ENCODE assay signal across 16 cellular contexts in the genomic region with DNA sequence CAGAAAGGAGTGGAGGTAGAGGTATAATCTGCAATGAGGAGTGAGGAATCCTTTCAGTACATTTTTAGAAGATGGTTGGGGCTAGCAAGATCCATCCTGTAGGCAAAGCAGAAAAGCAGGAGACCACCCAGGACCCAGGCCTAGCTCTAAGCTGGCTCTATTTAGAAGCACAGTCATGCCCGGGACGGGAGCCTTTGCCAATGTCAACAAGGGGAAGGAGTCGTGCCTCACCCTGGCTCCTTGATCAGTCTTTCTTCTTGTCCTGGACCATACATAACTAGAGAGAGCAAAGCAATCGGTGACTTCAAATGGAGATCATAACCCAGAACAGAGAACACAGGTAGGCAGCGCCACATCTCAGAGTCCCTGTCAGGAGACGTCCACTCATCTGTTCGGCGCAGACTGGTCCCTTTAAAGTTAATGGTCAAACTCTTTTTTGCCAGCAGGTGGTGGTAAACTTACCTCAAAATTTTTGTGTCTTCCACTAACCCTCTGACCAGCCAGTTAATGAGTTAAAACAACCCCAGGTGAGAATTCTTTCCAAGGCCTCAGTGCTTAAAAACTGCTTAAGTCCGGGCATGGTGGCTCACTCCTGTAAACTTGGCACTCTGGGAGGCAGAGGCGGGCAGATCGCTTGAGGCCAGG. TPM values are rescaled to one million over a fixed set of nuclear protein-coding genes. Genes with fewer than 3 reads are reported as not detected.
DNase-seq lines count a peak whose midpoint lies in the region; ATAC-seq and TF ChIP-seq lines count a peak whose summit lies in the region.
"Had no signal": no experiment of that assay in that cellular context is flagged by ENCODE, and none has a peak within 500 bp of the region (broad histone marks: within the 10 kb centered on the region; RNA-seq: fewer than 3 reads in every experiment).

No MANE protein-coding gene starts in this region.

- H3K27ac ChIP-seq in C4-2B, result no peak overlapping the region
- H3K27ac ChIP-seq: heart right ventricle, right lobe of liver, upper lobe of right lung had no signal

- no peak for ATAC-seq in HG02763 (IDR thresholded peaks at IDR 0.05; ENCODE audit: unreplicated experiment)
- no peak for ATAC-seq in HG03469 (IDR thresholded peaks at IDR 0.05; ENCODE audit: unreplicated experiment)
- ATAC-seq: activated CD8-positive, alpha-beta memory T cell treated with anti-CD3 and anti-CD28 coated beads, Interleukin-2, amount 10 ng/mL, durations not matched to agents 7 days and 5 days; heart right ventricle; upper lobe of right lung had no signal

- DNase-seq in H4 (ENCODE audit: low spot score) (peak; percentile 14), RKO (ENCODE audit: low spot score) (peak; percentile 40), kidney tubule cell (ENCODE audit: low spot score) (peak; percentile 15), NCI-H1436 (lab: John Stamatoyannopoulos, UW) (no peak)
- DNase-seq in activated T-cell treated with anti-CD3 and anti-CD28 coated beads, Interleukin-2, amount 50 U/mL, for 1 hour, result no peak
- DNase-seq: activated CD8-positive, alpha-beta memory T cell treated with anti-CD3 and anti-CD28 coated beads, Interleukin-2, amount 10 ng/mL, durations not matched to agents 7 days and 5 days; amygdala; effector memory CD4-positive, alpha-beta T cell; heart right ventricle; right lobe of liver; T-helper 2 cell; upper lobe of right lung had no signal

- peak; percentile 66 for TF ChIP-seq CTCF in C4-2B (conservative IDR thresholded peaks at IDR 0.05)

RNA-seq across cellular contexts. Expression of gene MC5R, which starts 8.0 kb away (rescaled TPM):
- 0.10 TPM in 1 of 2 replicates, not detected in the other for total RNA-seq in H4 (2014; rRNA removed; shearing (Covaris generic))
- total RNA-seq: heart right ventricle, mononuclear cell, right lobe of liver, upper lobe of right lung had no signal

Comparison
In these comparisons a context has a peak if more than half of its experiments do, and no peak if none do; other contexts are left out.
1. DNase-seq: peak in H4 (single experiment), RKO (single experiment) and kidney tubule cell (single experiment); none in activated T-cell treated with anti-CD3 and anti-CD28 coated beads, Interleukin-2, amount 50 U/mL, for 1 hour (single experiment) and NCI-H1436 (single experiment).